In genomic region chr15:41006479-41006878, GRCh38 we compare ENCODE assay signal across 23 cellular contexts. TPM values are rescaled to one million over a fixed set of nuclear protein-coding genes. Genes with fewer than 3 reads are reported as not detected.
"Had no signal": no experiment of that assay in that cellular context is flagged by ENCODE, and none has a peak within 500 bp of the region (broad histone marks: within the 10 kb centered on the region; RNA-seq: fewer than 3 reads in every experiment).

No MANE protein-coding gene starts in this region.

- H3K4me3 Mint-ChIP-seq: activated B cell treated with CpG ODN at 0.5 μM for 24 hours; activated CD4-positive, alpha-beta T cell treated with anti-CD3 and anti-CD28 coated beads, Interleukin-2, amount 10 ng/mL, durations not matched to agents 24 days and 14 days; activated CD8-positive, alpha-beta memory T cell treated with anti-CD3 and anti-CD28 coated beads, Interleukin-2, amount 10 ng/mL, durations not matched to agents 7 days and 5 days; activated naive CD4-positive, alpha-beta T cell treated with anti-CD3 and anti-CD28 coated beads, Interleukin-2, amount 50 U/mL, for 24 hours; activated T-cell treated with anti-CD3 and anti-CD28 coated beads, Interleukin-2, amount 50 U/mL, for 24 hours; activated T-helper 1 cell treated with anti-CD3 and anti-CD28 coated beads, Interleukin-12 subunit alpha, Interleukin-12 subunit beta, Interleukin-2, Interleukin-4 antibody, amounts not matched to agents 30 ng/mL and 10 ng/mL and 1 ng/mL, durations not matched to agents 14 hours and 24 hours and 36 hours; T-cell had no signal

- DNase-seq: activated B cell treated with CpG ODN at 0.5 μM for 24 hours; activated CD4-positive, alpha-beta T cell treated with anti-CD3 and anti-CD28 coated beads for 1 hour; activated CD4-positive, alpha-beta T cell treated with anti-CD3 and anti-CD28 coated beads, Interleukin-2, amount 10 ng/mL, durations not matched to agents 24 days and 14 days; activated CD4-positive, alpha-beta T cell treated with anti-CD3 and anti-CD28 coated beads, Interleukin-2, amount 50 U/mL, for 48 hours; activated CD8-positive, alpha-beta memory T cell treated with anti-CD3 and anti-CD28 coated beads, Interleukin-2, amount 10 ng/mL, durations not matched to agents 7 days and 5 days; activated effector memory CD4-positive, alpha-beta T cell treated with Interleukin-2 at 50 U/mL for 16 hours; activated naive CD4-positive, alpha-beta T cell; activated T-cell treated with anti-CD3 and anti-CD28 coated beads, Interleukin-2, amount 50 U/mL, for 24 hours; aorta; MM.1S; NCI-H1105 treated with DMSO at 0.1 percent for 48 hours; NCI-H1436 treated with DMSO at 0.1 percent for 48 hours; NCI-H187 treated with DMSO at 0.1 percent for 48 hours; NCI-H2171; NCI-H226; NCI-H526 treated with DMSO at 0.1 percent for 48 hours; PC-9; T-cell; T-helper 2 cell; T1000 had no signal

- H3K27ac Mint-ChIP-seq: activated B cell treated with CpG ODN at 0.5 μM for 24 hours; activated CD4-positive, alpha-beta T cell treated with anti-CD3 and anti-CD28 coated beads, Interleukin-2, amount 10 ng/mL, durations not matched to agents 24 days and 14 days; activated CD8-positive, alpha-beta memory T cell treated with anti-CD3 and anti-CD28 coated beads, Interleukin-2, amount 10 ng/mL, durations not matched to agents 7 days and 5 days; activated naive CD4-positive, alpha-beta T cell treated with anti-CD3 and anti-CD28 coated beads, Interleukin-2, amount 50 U/mL, for 24 hours; activated T-cell treated with anti-CD3 and anti-CD28 coated beads, Interleukin-2, amount 50 U/mL, for 24 hours had no signal

- H3K4me1 Mint-ChIP-seq: activated B cell treated with CpG ODN at 0.5 μM for 24 hours; activated CD8-positive, alpha-beta memory T cell treated with anti-CD3 and anti-CD28 coated beads, Interleukin-2, amount 10 ng/mL, durations not matched to agents 7 days and 5 days; activated naive CD4-positive, alpha-beta T cell treated with anti-CD3 and anti-CD28 coated beads, Interleukin-2, amount 50 U/mL, for 24 hours had no signal

- H3K9me3 Mint-ChIP-seq: activated B cell treated with CpG ODN at 0.5 μM for 24 hours; activated CD4-positive, alpha-beta T cell treated with anti-CD3 and anti-CD28 coated beads, Interleukin-2, amount 10 ng/mL, durations not matched to agents 24 days and 14 days; activated naive CD4-positive, alpha-beta T cell treated with anti-CD3 and anti-CD28 coated beads, Interleukin-2, amount 50 U/mL, for 24 hours; activated T-cell treated with anti-CD3 and anti-CD28 coated beads, Interleukin-2, amount 50 U/mL, for 24 hours; activated T-helper 1 cell treated with anti-CD3 and anti-CD28 coated beads, Interleukin-12 subunit alpha, Interleukin-12 subunit beta, Interleukin-2, Interleukin-4 antibody, amounts not matched to agents 30 ng/mL and 10 ng/mL and 1 ng/mL, durations not matched to agents 14 hours and 24 hours and 36 hours; T-cell had no signal

- H3K27me3 Mint-ChIP-seq: activated B cell treated with CpG ODN at 0.5 μM for 24 hours; activated CD4-positive, alpha-beta T cell treated with anti-CD3 and anti-CD28 coated beads, Interleukin-2, amount 10 ng/mL, durations not matched to agents 24 days and 14 days; activated CD8-positive, alpha-beta memory T cell treated with anti-CD3 and anti-CD28 coated beads, Interleukin-2, amount 10 ng/mL, durations not matched to agents 7 days and 5 days; activated naive CD4-positive, alpha-beta T cell treated with anti-CD3 and anti-CD28 coated beads, Interleukin-2, amount 50 U/mL, for 24 hours; activated T-cell treated with anti-CD3 and anti-CD28 coated beads, Interleukin-2, amount 50 U/mL, for 24 hours; T-cell had no signal

- ATAC-seq: activated CD8-positive, alpha-beta memory T cell treated with anti-CD3 and anti-CD28 coated beads, Interleukin-2, amount 10 ng/mL, durations not matched to agents 7 days and 5 days; HepG2; T-cell had no signal

RNA-seq across cellular contexts. Expression of gene CHAC1, which starts 53.2 kb away (rescaled TPM):
- total RNA-seq: HepG2 had no signal
